ENCODE assay signal across 29 cellular contexts in genomic region chr5:31479706-31480105, GRCh38.
"Had no signal": no experiment of that assay in that cellular context is flagged by ENCODE, and none has a peak within 500 bp of the region (broad histone marks: within the 10 kb centered on the region; RNA-seq: fewer than 3 reads in every experiment).

No MANE protein-coding gene starts in this region.

- H3K79me2 ChIP-seq: hepatocyte had no signal

- DNase-seq: activated CD4-positive, alpha-beta T cell treated with anti-CD3 and anti-CD28 coated beads for 4 hours; activated CD4-positive, alpha-beta T cell treated with anti-CD3 and anti-CD28 coated beads, Interleukin-2, amount 50 U/mL, for 4 hours; activated effector memory CD4-positive, alpha-beta T cell treated with Interleukin-2 at 50 U/mL for 16 hours; activated naive CD4-positive, alpha-beta T cell treated with Interleukin-2 at 50 U/mL for 16 hours; activated naive CD8-positive, alpha-beta T cell treated with anti-CD3 and anti-CD28 coated beads for 36 hours; adrenal gland; aorta; body of pancreas; dorsolateral prefrontal cortex; effector memory CD8-positive, alpha-beta T cell; erythroblast; gastrocnemius medialis; left colon; mammary epithelial cell; nephron progenitor cell; ovary; right lobe of liver; stimulated activated CD4-positive, alpha-beta T cell treated with anti-CD3 and anti-CD28 coated beads, Interleukin-12 subunit alpha, Interleukin-12 subunit beta, amount 100 ng/mL, for 4 hours; stimulated activated CD4-positive, alpha-beta T cell treated with anti-CD3 and anti-CD28 coated beads, Interleukin-4, amount 100 ng/mL, for 1 hour; trophoblast cell had no signal

- H3K36me3 ChIP-seq: ovary had no signal

- ATAC-seq: body of pancreas; effector memory CD8-positive, alpha-beta T cell; gastrocnemius medialis; left colon; right lobe of liver had no signal

- H3K27ac ChIP-seq: adrenal gland, body of pancreas, coronary artery, dorsolateral prefrontal cortex, gastrocnemius medialis, hepatocyte, neutrophil, ovary, right lobe of liver, skin epidermis, thoracic aorta, VCaP had no signal

- H3K4me2 ChIP-seq: hepatocyte had no signal

- H2AFZ ChIP-seq: hepatocyte had no signal

- H3K27me3 ChIP-seq: adrenal gland, body of pancreas, dorsolateral prefrontal cortex, gastrocnemius medialis, hepatocyte, neutrophil, ovary, right lobe of liver had no signal

- H3K4me3 ChIP-seq: adrenal gland, body of pancreas, coronary artery, dorsolateral prefrontal cortex, gastrocnemius medialis, hepatocyte, ovary, right lobe of liver, skin epidermis, thoracic aorta had no signal

- H3K9me3 ChIP-seq: adrenal gland, body of pancreas, gastrocnemius medialis, neutrophil, ovary, right lobe of liver, thoracic aorta had no signal

- H3K4me1 ChIP-seq: adrenal gland, body of pancreas, right lobe of liver had no signal

- FAIRE-seq: keratinocyte, TTC549, urothelium cell line had no signal
